In the genomic region with DNA sequence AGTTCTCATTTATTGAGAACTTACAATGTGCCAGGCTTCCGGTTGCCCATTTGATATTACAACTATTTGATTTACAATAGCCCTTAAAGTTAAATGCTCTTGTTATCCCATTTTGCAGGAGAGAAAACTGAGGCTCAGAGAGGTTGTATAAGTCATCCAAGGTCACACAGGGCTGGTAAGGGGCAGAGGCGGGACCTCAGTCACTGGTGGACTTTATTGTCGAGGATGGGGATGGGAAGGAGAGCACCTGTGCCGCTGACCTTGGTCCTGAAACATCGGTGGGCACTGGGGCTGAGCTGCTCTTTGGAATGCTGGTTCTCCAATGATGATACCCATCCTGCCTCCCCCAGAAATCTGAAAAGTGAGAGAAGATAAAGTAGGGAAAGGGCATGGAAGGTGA, we compare ENCODE assay signal across 22 cellular contexts.
DNase-seq lines count a peak whose midpoint lies in the region; TF ChIP-seq lines count a peak whose summit lies in the region.
"Had no signal": no experiment of that assay in that cellular context is flagged by ENCODE, and none has a peak within 500 bp of the region (broad histone marks: within the 10 kb centered on the region; RNA-seq: fewer than 3 reads in every experiment).

No MANE protein-coding gene starts in this region.

- H4K8ac ChIP-seq in neuronal stem cell (ENCODE audit: low read depth, low read length), result no peak overlapping the region

- WGBS in neuronal stem cell (ENCODE audit: extremely low coverage in 2 of 2, insufficient read length in 2 of 2, insufficient replicate concordance in 1 of 2), 2 donors, result no CpG with 5 or more reads among the region's 5 CpGs
- 27% methylated on average over 5 of the region's 5 CpGs for WGBS in suprapubic skin

- no peak overlapping the region for H3K4me2 ChIP-seq in neuronal stem cell (ENCODE audit: insufficient read depth, low read length, poor library complexity, severe bottlenecking)

- intact Hi-C loops in MCF 10A (cut with micrococcal nuclease) (no loop called here), breast epithelium (cut with DNase I; ENCODE audit: low total_unique reads) (no loop called here)

- H3K9ac ChIP-seq in neuronal stem cell (ENCODE audit: low read depth, low read length, poor library complexity), result no peak overlapping the region

- POLR2A ChIA-PET in MCF 10A (lab: Yijun Ruan, JAX), result no interaction called here

- H3K36me3 ChIP-seq in breast epithelium, result no peaks in the 10 kb centered on the region
- H3K36me3 ChIP-seq in neuronal stem cell (replicated peaks in 1 of 2; ENCODE audit: control insufficient read depth in 2 of 2, insufficient read depth in 2 of 2, low read length in 2 of 2), result no peaks in the 10 kb centered on the region
- H3K36me3 ChIP-seq in suprapubic skin, result no peaks in the 10 kb centered on the region
- H3K36me3 ChIP-seq: gastroesophageal sphincter, left ventricle myocardium inferior, spleen had no signal

- H2BK15ac ChIP-seq in neuronal stem cell (ENCODE audit: low read length), result no peak overlapping the region

- H3K27me3 Mint-ChIP-seq in MCF 10A (ENCODE audit: insufficient read depth, unreplicated experiment), result peaks cover 76% of the 10 kb centered on the region

- DNase-seq in MCF 10A (ENCODE audit: unreplicated experiment), result peak; percentile 14
- no peak for DNase-seq in breast epithelium (ENCODE audit: low spot score in 2 of 2)
- peak; percentile 56 for DNase-seq in ecto neural progenitor cell (ENCODE audit: low spot score)
- DNase-seq in neuronal stem cell (ENCODE audit: low spot score), result peak; percentile 41
- DNase-seq in suprapubic skin (ENCODE audit: low spot score in 2 of 2), result no peak
- DNase-seq in T-helper 9 cell, result no peak
- no peak for DNase-seq in activated T-cell treated with anti-CD3 and anti-CD28 coated beads for 4 hours
- DNase-seq: activated effector memory CD4-positive, alpha-beta T cell treated with Interleukin-2 at 50 U/mL for 16 hours; amniotic stem cell; caudate nucleus; CD4-positive, CD25-positive, alpha-beta regulatory T cell; DMS53; dorsolateral prefrontal cortex; left ventricle myocardium inferior; mucosa of descending colon; NCI-H1436; OCI-M1; spleen; testis had no signal

- H3K27ac ChIP-seq in breast epithelium (no peak overlapping the region), neuronal stem cell (replicated peaks; ENCODE audit: low read length) (no peak overlapping the region), suprapubic skin (no peak overlapping the region)
- H3K27ac ChIP-seq: dorsolateral prefrontal cortex, gastroesophageal sphincter, left ventricle myocardium inferior, spleen, testis had no signal

- no peak overlapping the region for H2BK120ac ChIP-seq in neuronal stem cell (ENCODE audit: low read depth, low read length)

- CTCF ChIA-PET in MCF 10A (lab: Yijun Ruan, JAX), result interaction anchor here (0.6 to 0.8 kb wide), 2 partner anchors 11 to 558 kb away, joined by 3 to 4 read pairs; no protein-coding TSS in a partner anchor

- H3K4me3 ChIP-seq in breast epithelium (no peak overlapping the region), neuronal stem cell (ENCODE audit: low read length in 2 of 2) (no peak overlapping the region), suprapubic skin (no peak overlapping the region)
- H3K4me3 ChIP-seq: dorsolateral prefrontal cortex, gastroesophageal sphincter, left ventricle myocardium inferior, mucosa of descending colon, spleen, testis had no signal

- H3K9me3 ChIP-seq in breast epithelium (no peaks in the 10 kb centered on the region), neuronal stem cell (replicated peaks in 1 of 2; ENCODE audit: control insufficient read depth in 2 of 2, insufficient read depth in 1 of 2, low read depth in 1 of 2, low read length in 2 of 2) (no peaks in the 10 kb centered on the region), suprapubic skin (no peaks in the 10 kb centered on the region)
- H3K9me3 ChIP-seq: gastroesophageal sphincter, left ventricle myocardium inferior, mucosa of descending colon, spleen, testis had no signal

- no TSS peak for BruUV-seq in MCF 10A (replicated peaks; lab: Mats Ljungman, UMichigan)

- H3K27ac Mint-ChIP-seq in MCF 10A (ENCODE audit: low read depth, unreplicated experiment), result no peak overlapping the region
- H3K27ac Mint-ChIP-seq: T-helper 2 cell treated with Interferon-gamma antibody and Interleukin-4, amounts not matched to agents 5 μg/mL and 100 μg/mL, for 36 hours had no signal

- TF ChIP-seq EP300 in Ishikawa (IDR thresholded peaks at IDR 0.05; ENCODE audit: borderline replicate concordance) (no peak), suprapubic skin (IDR thresholded peaks at IDR 0.05) (no peak)

- H3K9me3 Mint-ChIP-seq in MCF 10A (ENCODE audit: unreplicated experiment), result peaks cover 1% of the 10 kb centered on the region
- H3K9me3 Mint-ChIP-seq: T-helper 2 cell treated with Interferon-gamma antibody and Interleukin-4, amounts not matched to agents 5 μg/mL and 100 μg/mL, for 36 hours had no signal

- no peak overlapping the region for H4K91ac ChIP-seq in neuronal stem cell (ENCODE audit: low read depth, low read length, poor library complexity)

- H3K14ac ChIP-seq in neuronal stem cell (ENCODE audit: low read length), result no peak overlapping the region

- H3K79me1 ChIP-seq in neuronal stem cell (ENCODE audit: low read depth, low read length), result no peaks in the 10 kb centered on the region

- no peak overlapping the region for H3K18ac ChIP-seq in neuronal stem cell (ENCODE audit: low read length)

- no peak overlapping the region for H2AFZ ChIP-seq in neuronal stem cell (ENCODE audit: low read length)

- no peaks in the 10 kb centered on the region for H3K4me1 Mint-ChIP-seq in MCF 10A (ENCODE audit: insufficient read depth, unreplicated experiment)

- H2BK5ac ChIP-seq in neuronal stem cell (ENCODE audit: low read length), result no peak overlapping the region

- no peak overlapping the region for H3K4ac ChIP-seq in neuronal stem cell (ENCODE audit: low read length)

- TF ChIP-seq CTCF in MCF 10A (IDR thresholded peaks at IDR 0.05; ENCODE audit: unreplicated experiment), result no peak
- TF ChIP-seq CTCF in breast epithelium (IDR thresholded peaks at IDR 0.05), result no peak
- TF ChIP-seq CTCF in suprapubic skin (IDR thresholded peaks at IDR 0.05), result no peak

- H3K4me3 Mint-ChIP-seq in MCF 10A (ENCODE audit: unreplicated experiment), result no peak overlapping the region
- H3K4me3 Mint-ChIP-seq: CD4-positive, CD25-positive, alpha-beta regulatory T cell; T-helper 2 cell treated with Interferon-gamma antibody and Interleukin-4, amounts not matched to agents 5 μg/mL and 100 μg/mL, for 36 hours had no signal

- no peak for TF ChIP-seq RAD21 in Ishikawa (IDR thresholded peaks at IDR 0.05; ENCODE audit: low read depth)

- no peak overlapping the region for H2BK12ac ChIP-seq in neuronal stem cell (ENCODE audit: low read length)

- H3K27me3 ChIP-seq in breast epithelium (no peaks in the 10 kb centered on the region), neuronal stem cell (ENCODE audit: control insufficient read depth in 3 of 3, insufficient read depth in 3 of 3, low read depth in 1 of 3, low read length in 3 of 3) (peaks cover 0 to 5% (median 0%) of the 10 kb centered on the region in 3 experiments), suprapubic skin (peaks cover 5% of the 10 kb centered on the region)
- H3K27me3 ChIP-seq: gastroesophageal sphincter, spleen, testis had no signal

- no peak overlapping the region for H3K23ac ChIP-seq in neuronal stem cell (ENCODE audit: low read depth, low read length, poor library complexity)

- no peak overlapping the region for H2AK5ac ChIP-seq in neuronal stem cell (ENCODE audit: low read depth, low read length)

- no peaks in the 10 kb centered on the region for H3K36me3 Mint-ChIP-seq in MCF 10A (ENCODE audit: insufficient read depth, unreplicated experiment)

- TF ChIP-seq POLR2A in breast epithelium (IDR thresholded peaks at IDR 0.05) (no peak), suprapubic skin (IDR thresholded peaks at IDR 0.05) (no peak)

- H3K4me1 ChIP-seq in breast epithelium (no peaks in the 10 kb centered on the region), neuronal stem cell (ENCODE audit: control insufficient read depth in 2 of 2, insufficient read depth in 1 of 2, low read depth in 1 of 2, low read length in 2 of 2) (no peaks in the 10 kb centered on the region), suprapubic skin (no peaks in the 10 kb centered on the region)
- H3K4me1 ChIP-seq: gastroesophageal sphincter, left ventricle myocardium inferior, spleen, testis had no signal

TF ChIP-seq in Ishikawa, 13 proteins besides CTCF, POLR2A, EP300 and RAD21:
- TF ChIP-seq NFIC (IDR thresholded peaks at IDR 0.05), result no peak
- no peak for TF ChIP-seq FOXM1 (IDR thresholded peaks at IDR 0.05; ENCODE audit: borderline replicate concordance, low read depth)
- TF ChIP-seq, protein P1, sequence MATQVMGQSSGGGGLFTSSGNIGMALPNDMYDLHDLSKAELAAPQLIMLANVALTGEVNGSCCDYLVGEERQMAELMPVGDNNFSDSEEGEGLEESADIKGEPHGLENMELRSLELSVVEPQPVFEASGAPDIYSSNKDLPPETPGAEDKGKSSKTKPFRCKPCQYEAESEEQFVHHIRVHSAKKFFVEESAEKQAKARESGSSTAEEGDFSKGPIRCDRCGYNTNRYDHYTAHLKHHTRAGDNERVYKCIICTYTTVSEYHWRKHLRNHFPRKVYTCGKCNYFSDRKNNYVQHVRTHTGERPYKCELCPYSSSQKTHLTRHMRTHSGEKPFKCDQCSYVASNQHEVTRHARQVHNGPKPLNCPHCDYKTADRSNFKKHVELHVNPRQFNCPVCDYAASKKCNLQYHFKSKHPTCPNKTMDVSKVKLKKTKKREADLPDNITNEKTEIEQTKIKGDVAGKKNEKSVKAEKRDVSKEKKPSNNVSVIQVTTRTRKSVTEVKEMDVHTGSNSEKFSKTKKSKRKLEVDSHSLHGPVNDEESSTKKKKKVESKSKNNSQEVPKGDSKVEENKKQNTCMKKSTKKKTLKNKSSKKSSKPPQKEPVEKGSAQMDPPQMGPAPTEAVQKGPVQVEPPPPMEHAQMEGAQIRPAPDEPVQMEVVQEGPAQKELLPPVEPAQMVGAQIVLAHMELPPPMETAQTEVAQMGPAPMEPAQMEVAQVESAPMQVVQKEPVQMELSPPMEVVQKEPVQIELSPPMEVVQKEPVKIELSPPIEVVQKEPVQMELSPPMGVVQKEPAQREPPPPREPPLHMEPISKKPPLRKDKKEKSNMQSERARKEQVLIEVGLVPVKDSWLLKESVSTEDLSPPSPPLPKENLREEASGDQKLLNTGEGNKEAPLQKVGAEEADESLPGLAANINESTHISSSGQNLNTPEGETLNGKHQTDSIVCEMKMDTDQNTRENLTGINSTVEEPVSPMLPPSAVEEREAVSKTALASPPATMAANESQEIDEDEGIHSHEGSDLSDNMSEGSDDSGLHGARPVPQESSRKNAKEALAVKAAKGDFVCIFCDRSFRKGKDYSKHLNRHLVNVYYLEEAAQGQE (IDR thresholded peaks at IDR 0.05; ENCODE audit: low read depth), result peak; percentile 87

Comparison
In these comparisons a context has a peak if more than half of its experiments do, and no peak if none do; other contexts are left out.
1. DNase-seq: peak in MCF 10A (single experiment), ecto neural progenitor cell (single experiment) and neuronal stem cell (single experiment); none in breast epithelium (0 of 2), suprapubic skin (0 of 2), T-helper 9 cell (single experiment) and activated T-cell treated with anti-CD3 and anti-CD28 coated beads for 4 hours (single experiment).